In the genomic region with DNA sequence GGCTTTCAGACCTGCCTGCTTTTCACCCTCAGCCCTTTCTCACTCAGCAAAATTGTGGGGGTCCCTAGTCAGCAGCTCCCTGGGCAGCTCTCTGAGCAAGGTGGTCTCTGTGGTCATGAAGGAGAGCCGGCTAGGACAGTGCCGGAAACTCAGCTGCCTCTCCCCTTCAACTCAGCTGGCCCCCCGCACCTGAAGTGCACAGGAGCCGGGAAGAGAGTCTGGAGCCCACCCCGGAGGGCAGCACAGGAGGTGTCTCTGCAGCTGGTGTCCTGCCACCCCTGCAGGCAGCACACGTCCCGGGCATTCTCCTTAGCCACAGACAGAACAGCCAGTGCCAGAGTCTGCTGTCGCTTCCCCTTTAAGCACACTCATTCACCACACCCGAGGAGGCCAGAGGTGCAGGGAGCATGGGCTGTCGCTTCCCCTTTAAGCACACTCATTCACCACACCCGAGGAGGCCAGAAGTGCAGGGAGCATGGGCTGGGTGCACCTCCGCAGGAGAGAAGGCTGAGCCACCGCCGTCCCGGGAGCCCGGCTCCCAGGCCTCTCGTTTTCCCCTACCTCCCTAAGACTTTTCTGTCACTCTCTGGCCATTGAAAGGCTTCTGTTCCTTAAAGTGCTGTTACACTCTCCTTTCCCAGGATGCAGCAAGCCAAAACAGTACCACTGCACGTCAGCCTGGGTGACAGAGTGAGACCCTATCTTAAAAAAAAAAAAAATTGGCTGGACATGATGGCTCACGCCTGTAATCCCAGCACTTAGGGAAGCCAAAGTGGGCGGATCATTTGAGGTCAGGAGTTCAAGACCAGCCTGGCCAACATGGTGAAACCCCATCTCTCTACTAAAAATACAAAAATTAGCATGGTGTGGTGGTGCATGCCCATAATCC, we compare ENCODE assay signal across 8 cellular contexts. TPM values are rescaled to one million over a fixed set of nuclear protein-coding genes. Genes with fewer than 3 reads are reported as not detected.
A peak's percentile ranks its signal among the peaks of the same experiment; 100 is the strongest.
DNase-seq lines count a peak whose midpoint lies in the region; ATAC-seq and TF ChIP-seq lines count a peak whose summit lies in the region.

No MANE protein-coding gene starts in this region.

- H3K9me3 ChIP-seq in CD4-positive, CD25-positive, alpha-beta regulatory T cell (ENCODE audit: control insufficient read depth in 2 of 2, low read length in 2 of 2), result no peaks in the 10 kb centered on the region
- no peaks in the 10 kb centered on the region for H3K9me3 ChIP-seq in adrenal gland (replicated peaks in 1 of 3)
- no peaks in the 10 kb centered on the region for H3K9me3 ChIP-seq in left lung

- peaks cover 10% of the 10 kb centered on the region for H3K4me1 ChIP-seq in CD4-positive, CD25-positive, alpha-beta regulatory T cell (ENCODE audit: control insufficient read depth, insufficient read depth, low read length, poor library complexity, severe bottlenecking)
- peaks cover 7 to 32% of the 10 kb centered on the region in 2 donors for H3K4me1 ChIP-seq in adrenal gland (replicated peaks in 1 of 2)
- peaks cover 10 to 23% of the 10 kb centered on the region in 2 donors for H3K4me1 ChIP-seq in left lung

- TF ChIP-seq POLR2A in adrenal gland (IDR thresholded peaks at IDR 0.05), result no peak

- H3K36me3 Mint-ChIP-seq in CD4-positive, CD25-positive, alpha-beta regulatory T cell, result no peaks in the 10 kb centered on the region

- peak; percentile 28 to 30 for ATAC-seq in CD4-positive, CD25-positive, alpha-beta regulatory T cell (ENCODE audit: low read depth in 2 of 2)
- ATAC-seq in left lung, result peak; percentile 81
- no peak for ATAC-seq in GM19455 (IDR thresholded peaks at IDR 0.05; ENCODE audit: unreplicated experiment)

- peak overlapping the region in 3 of 4 donors; percentile 28 to 52 (median 47) for H3K4me3 Mint-ChIP-seq in CD4-positive, CD25-positive, alpha-beta regulatory T cell

- no peak overlapping the region for H3K27ac Mint-ChIP-seq in CD4-positive, CD25-positive, alpha-beta regulatory T cell

- H3K9me3 Mint-ChIP-seq in CD4-positive, CD25-positive, alpha-beta regulatory T cell, result peaks cover 0 to 2% (median 0%) of the 10 kb centered on the region in 7 donors

- TF ChIP-seq CTCF in adrenal gland (IDR thresholded peaks at IDR 0.05) (no peak), left lung (IDR thresholded peaks at IDR 0.05) (no peak)

- intact Hi-C loops in adrenal gland (cut with DNase I), result loop anchor here in 1 of 2 donors (10.0 kb wide), 1 partner anchor 68 kb away; no protein-coding TSS in a partner anchor
- intact Hi-C loops in left lung (cut with DNase I), result no loop called here

- H3K27me3 Mint-ChIP-seq in CD4-positive, CD25-positive, alpha-beta regulatory T cell, result peaks cover 48% of the 10 kb centered on the region

- DNase-seq in CD4-positive, CD25-positive, alpha-beta regulatory T cell, result no peak
- DNase-seq in KBM-7 (peak; percentile 87), adrenal gland (peak in 6 of 7 donors; percentile 13 to 70 (median 31)), left lung (peak; percentile 75 to 81), HuH-7.5 (ENCODE audit: low spot score) (no peak), activated gamma-delta T cell (lab: John Stamatoyannopoulos, UW) (no peak), NCI-H2171 (lab: John Stamatoyannopoulos, UW) (no peak)

- in situ Hi-C loops in KBM-7 (cut with MboI; ENCODE audit: low pct_unique_long_range_greater_than_20kb, low sequenced_read_pairs), result no loop called here

- peaks cover 3% of the 10 kb centered on the region for H3K27me3 ChIP-seq in CD4-positive, CD25-positive, alpha-beta regulatory T cell (ENCODE audit: control insufficient read depth, insufficient read depth, low read length)
- H3K27me3 ChIP-seq in adrenal gland (peaks cover 18% of the 10 kb centered on the region), left lung (peaks cover 10 to 86% of the 10 kb centered on the region in 2 donors)

- H3K27ac ChIP-seq in CD4-positive, CD25-positive, alpha-beta regulatory T cell (ENCODE audit: insufficient read depth, low read length, poor library complexity, severe bottlenecking), result no peak overlapping the region
- H3K27ac ChIP-seq in adrenal gland, result no peak overlapping the region
- H3K27ac ChIP-seq in left lung, result no peak overlapping the region

- no peak overlapping the region for H3K4me3 ChIP-seq in CD4-positive, CD25-positive, alpha-beta regulatory T cell (ENCODE audit: low read depth, low read length)
- H3K4me3 ChIP-seq in adrenal gland, result no peak overlapping the region
- H3K4me3 ChIP-seq in left lung, result no peak overlapping the region

- 26 to 56% (median 54%) methylated on average over 5 to 20 of the region's 20 CpGs for WGBS in adrenal gland, 4 donors

- no peaks in the 10 kb centered on the region for H3K36me3 ChIP-seq in CD4-positive, CD25-positive, alpha-beta regulatory T cell (ENCODE audit: control insufficient read depth, insufficient read depth, low read length)
- H3K36me3 ChIP-seq in adrenal gland (replicated peaks in 1 of 2), result no peaks in the 10 kb centered on the region
- no peaks in the 10 kb centered on the region for H3K36me3 ChIP-seq in left lung

- peaks cover 0 to 15% (median 1%) of the 10 kb centered on the region in 4 donors for H3K4me1 Mint-ChIP-seq in CD4-positive, CD25-positive, alpha-beta regulatory T cell

RNA-seq across cellular contexts. Expression of a gene that starts 16.9 kb away (rescaled TPM):
- not detected for total RNA-seq in CD4-positive, CD25-positive, alpha-beta regulatory T cell
- polyA plus RNA-seq in CD4-positive, CD25-positive, alpha-beta regulatory T cell, result under 1 TPM in 2 of 4 donors, not detected in 2; 0.14 to 0.31 TPM
- total RNA-seq in adrenal gland, result 10 to 100 TPM in 7 of 8 donors, 1 to 10 TPM in 1; 7.9 to 30.8 (median 16.7) TPM
- 10 to 100 TPM in 2 of 3 donors, 1 to 10 TPM in 1; 2.5 to 96.6 (median 32.7) TPM for polyA plus RNA-seq in adrenal gland
- 10 to 100 TPM in 1 of 2 donors, 1 to 10 TPM in 1; 7.1 to 49.7 TPM for total RNA-seq in left lung

RNA-seq across cellular contexts. Expression of a gene that starts 52.3 kb away (rescaled TPM):
- 54.0 TPM for total RNA-seq in CD4-positive, CD25-positive, alpha-beta regulatory T cell
- 10 to 100 TPM; 36.8 to 56.6 (median 53.5) TPM for polyA plus RNA-seq in CD4-positive, CD25-positive, alpha-beta regulatory T cell
- total RNA-seq in adrenal gland, result 10 to 100 TPM; 22.4 to 58.9 (median 38.1) TPM
- polyA plus RNA-seq in adrenal gland, result 10 to 100 TPM; 39.2 to 97.7 (median 64.9) TPM
- total RNA-seq in left lung, result 10 to 100 TPM; 44.9 to 76.8 TPM

RNA-seq across cellular contexts. Expression of a gene that starts 53.6 kb away (rescaled TPM):
- 28.4 TPM for total RNA-seq in CD4-positive, CD25-positive, alpha-beta regulatory T cell
- polyA plus RNA-seq in CD4-positive, CD25-positive, alpha-beta regulatory T cell, result 1 to 10 TPM; 1.5 to 1.6 (median 1.6) TPM
- total RNA-seq in adrenal gland (10 to 100 TPM in 1 of 8 donors, 1 to 10 TPM in 7; 3.2 to 15.9 (median 6.9) TPM), left lung (10 to 100 TPM; 11.8 to 17.9 TPM)
- 10 to 100 TPM in 2 of 3 donors, under 1 TPM in 1; 0.73 to 38.8 (median 25.4) TPM for polyA plus RNA-seq in adrenal gland

RNA-seq across cellular contexts. Expression of a gene that starts 59.5 kb away (rescaled TPM):
- 2.5 TPM for total RNA-seq in CD4-positive, CD25-positive, alpha-beta regulatory T cell
- polyA plus RNA-seq in CD4-positive, CD25-positive, alpha-beta regulatory T cell, result under 1 TPM in 2 of 4 donors, not detected in 2; 0.39 to 0.61 TPM
- total RNA-seq in adrenal gland, result 1 to 10 TPM in 3 of 8 donors, under 1 TPM in 3, not detected in 2; 0.30 to 3.8 (median 1.1) TPM
- 10 to 100 TPM in 1 of 3 donors, 1 to 10 TPM in 1, under 1 TPM in 1; 0.05 to 10.5 (median 4.2) TPM for polyA plus RNA-seq in adrenal gland
- total RNA-seq in left lung, result 1 to 10 TPM; 3.8 to 5.1 TPM

Comparison
In these comparisons a context has a peak if more than half of its experiments do, and no peak if none do; other contexts are left out.
1. DNase-seq: peak in KBM-7 (single experiment), adrenal gland (6 of 7) and left lung (2 of 2); none in CD4-positive, CD25-positive, alpha-beta regulatory T cell (0 of 3), HuH-7.5 (single experiment), activated gamma-delta T cell (single experiment) and NCI-H2171 (single experiment).